In genomic region chr3:28651159-28651558, GRCh38 we compare ENCODE assay signal across 13 cellular contexts.
"Had no signal": no experiment of that assay in that cellular context is flagged by ENCODE, and none has a peak within 500 bp of the region (broad histone marks: within the 10 kb centered on the region; RNA-seq: fewer than 3 reads in every experiment).

No MANE protein-coding gene starts in this region.

- H3K27ac Mint-ChIP-seq: activated CD4-positive, alpha-beta memory T cell treated with anti-CD3 and anti-CD28 coated beads for 36 hours; activated naive CD8-positive, alpha-beta T cell treated with anti-CD3 and anti-CD28 coated beads, Interleukin-2, amount 10 ng/mL, durations not matched to agents 7 days and 5 days; activated T-cell treated with anti-CD3 and anti-CD28 coated beads, Interleukin-2, amount 50 U/mL, for 72 hours had no signal

- H3K27ac ChIP-seq: ascending aorta, upper lobe of left lung had no signal

- H3K9me3 ChIP-seq: ascending aorta, upper lobe of left lung had no signal

- H3K36me3 Mint-ChIP-seq: activated CD4-positive, alpha-beta memory T cell treated with anti-CD3 and anti-CD28 coated beads for 36 hours; activated naive CD8-positive, alpha-beta T cell treated with anti-CD3 and anti-CD28 coated beads, Interleukin-2, amount 10 ng/mL, durations not matched to agents 7 days and 5 days had no signal

- H3K9me3 Mint-ChIP-seq: activated CD4-positive, alpha-beta memory T cell treated with anti-CD3 and anti-CD28 coated beads for 36 hours; activated naive CD8-positive, alpha-beta T cell treated with anti-CD3 and anti-CD28 coated beads, Interleukin-2, amount 10 ng/mL, durations not matched to agents 7 days and 5 days; nephron had no signal

- H3K4me3 Mint-ChIP-seq: activated CD4-positive, alpha-beta memory T cell treated with anti-CD3 and anti-CD28 coated beads for 36 hours; activated naive CD8-positive, alpha-beta T cell treated with anti-CD3 and anti-CD28 coated beads, Interleukin-2, amount 10 ng/mL, durations not matched to agents 7 days and 5 days; activated T-cell treated with anti-CD3 and anti-CD28 coated beads, Interleukin-2, amount 50 U/mL, for 72 hours; nephron had no signal

- DNase-seq: activated CD4-positive, alpha-beta memory T cell treated with anti-CD3 and anti-CD28 coated beads for 36 hours; activated CD4-positive, alpha-beta T cell treated with anti-CD3 and anti-CD28 coated beads for 1 hour; activated gamma-delta T cell treated with Interleukin-2 at 50 U/mL for 16 hours; activated naive CD8-positive, alpha-beta T cell treated with anti-CD3 and anti-CD28 coated beads, Interleukin-2, amount 10 ng/mL, durations not matched to agents 7 days and 5 days; activated T-cell treated with anti-CD3 and anti-CD28 coated beads, Interleukin-2, amount 50 U/mL, for 72 hours; stimulated activated CD4-positive, alpha-beta T cell treated with anti-CD3 and anti-CD28 coated beads, Interleukin-4, amount 100 ng/mL, for 1 hour; stimulated activated CD8-positive, alpha-beta memory T cell treated with anti-CD3 and anti-CD28 coated beads, Interleukin-4, amount 100 ng/mL, for 48 hours; stimulated activated naive CD8-positive, alpha-beta T cell treated with anti-CD3 and anti-CD28 coated beads, Interleukin-15, Interleukin-2, amounts not matched to agents 100 U/mL and 50 U/mL, for 24 hours; SW 1271; upper lobe of left lung had no signal

- H3K4me1 ChIP-seq: ascending aorta, upper lobe of left lung had no signal

- H3K4me1 Mint-ChIP-seq: activated naive CD8-positive, alpha-beta T cell treated with anti-CD3 and anti-CD28 coated beads, Interleukin-2, amount 10 ng/mL, durations not matched to agents 7 days and 5 days had no signal

- H3K36me3 ChIP-seq: ascending aorta, upper lobe of left lung had no signal

- H3K27me3 ChIP-seq: ascending aorta, upper lobe of left lung had no signal

- H3K4me3 ChIP-seq: ascending aorta, upper lobe of left lung had no signal

- H3K27me3 Mint-ChIP-seq: activated CD4-positive, alpha-beta memory T cell treated with anti-CD3 and anti-CD28 coated beads for 36 hours; activated naive CD8-positive, alpha-beta T cell treated with anti-CD3 and anti-CD28 coated beads, Interleukin-2, amount 10 ng/mL, durations not matched to agents 7 days and 5 days had no signal

- ATAC-seq: activated T-cell treated with anti-CD3 and anti-CD28 coated beads, Interleukin-2, amount 50 U/mL, for 72 hours; left lobe of liver; stimulated activated naive CD8-positive, alpha-beta T cell treated with anti-CD3 and anti-CD28 coated beads, Interleukin-15, Interleukin-2, amounts not matched to agents 100 U/mL and 50 U/mL, for 24 hours had no signal
